ENCODE assay signal across 1 cellular context in the genomic region with DNA sequence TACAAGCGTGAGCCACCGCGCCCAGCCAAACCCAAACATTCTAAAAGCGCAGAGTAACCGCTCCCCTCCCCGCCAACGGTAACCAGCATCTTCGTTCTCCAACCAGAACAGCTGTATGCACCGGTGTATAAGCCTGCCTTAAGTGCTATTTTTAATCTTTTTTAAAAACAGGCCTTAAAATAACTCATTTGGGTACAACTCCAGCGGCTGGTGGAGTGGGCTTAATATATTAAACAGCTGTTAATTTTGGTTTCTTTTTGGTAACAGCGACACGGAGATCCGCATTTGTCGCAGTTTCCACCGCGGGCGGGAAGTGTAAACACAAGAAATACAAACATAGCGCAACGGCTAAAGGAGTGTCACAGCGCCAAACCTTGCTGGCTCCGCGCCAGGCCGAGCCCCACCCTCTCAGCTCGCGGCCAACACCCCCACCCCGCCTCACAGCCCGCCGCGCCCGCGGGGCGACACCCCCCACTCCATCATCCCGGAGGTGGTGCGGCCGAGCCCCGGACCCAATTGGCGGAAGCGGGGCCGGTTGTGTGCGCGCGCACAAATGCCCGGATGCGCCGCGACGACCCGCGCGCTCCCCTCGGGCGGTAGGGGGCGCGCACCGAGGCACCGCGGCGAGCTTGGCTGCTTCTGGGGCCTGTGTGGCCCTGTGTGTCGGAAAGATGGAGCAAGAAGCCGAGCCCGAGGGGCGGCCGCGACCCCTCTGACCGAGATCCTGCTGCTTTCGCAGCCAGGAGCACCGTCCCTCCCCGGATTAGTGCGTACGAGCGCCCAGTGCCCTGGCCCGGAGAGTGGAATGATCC.
TF ChIP-seq lines count a peak whose summit lies in the region.

A gene (plus strand): TSS at position 602 of the 812 bp plus-strand sequence. CDS start 301 bp downstream, outside the sequence.

TF ChIP-seq in HepG2, 621 proteins besides CTCF, POLR2A, EP300 and RAD21 (continued from another document and continues in another):
- TF ChIP-seq, protein P1, sequence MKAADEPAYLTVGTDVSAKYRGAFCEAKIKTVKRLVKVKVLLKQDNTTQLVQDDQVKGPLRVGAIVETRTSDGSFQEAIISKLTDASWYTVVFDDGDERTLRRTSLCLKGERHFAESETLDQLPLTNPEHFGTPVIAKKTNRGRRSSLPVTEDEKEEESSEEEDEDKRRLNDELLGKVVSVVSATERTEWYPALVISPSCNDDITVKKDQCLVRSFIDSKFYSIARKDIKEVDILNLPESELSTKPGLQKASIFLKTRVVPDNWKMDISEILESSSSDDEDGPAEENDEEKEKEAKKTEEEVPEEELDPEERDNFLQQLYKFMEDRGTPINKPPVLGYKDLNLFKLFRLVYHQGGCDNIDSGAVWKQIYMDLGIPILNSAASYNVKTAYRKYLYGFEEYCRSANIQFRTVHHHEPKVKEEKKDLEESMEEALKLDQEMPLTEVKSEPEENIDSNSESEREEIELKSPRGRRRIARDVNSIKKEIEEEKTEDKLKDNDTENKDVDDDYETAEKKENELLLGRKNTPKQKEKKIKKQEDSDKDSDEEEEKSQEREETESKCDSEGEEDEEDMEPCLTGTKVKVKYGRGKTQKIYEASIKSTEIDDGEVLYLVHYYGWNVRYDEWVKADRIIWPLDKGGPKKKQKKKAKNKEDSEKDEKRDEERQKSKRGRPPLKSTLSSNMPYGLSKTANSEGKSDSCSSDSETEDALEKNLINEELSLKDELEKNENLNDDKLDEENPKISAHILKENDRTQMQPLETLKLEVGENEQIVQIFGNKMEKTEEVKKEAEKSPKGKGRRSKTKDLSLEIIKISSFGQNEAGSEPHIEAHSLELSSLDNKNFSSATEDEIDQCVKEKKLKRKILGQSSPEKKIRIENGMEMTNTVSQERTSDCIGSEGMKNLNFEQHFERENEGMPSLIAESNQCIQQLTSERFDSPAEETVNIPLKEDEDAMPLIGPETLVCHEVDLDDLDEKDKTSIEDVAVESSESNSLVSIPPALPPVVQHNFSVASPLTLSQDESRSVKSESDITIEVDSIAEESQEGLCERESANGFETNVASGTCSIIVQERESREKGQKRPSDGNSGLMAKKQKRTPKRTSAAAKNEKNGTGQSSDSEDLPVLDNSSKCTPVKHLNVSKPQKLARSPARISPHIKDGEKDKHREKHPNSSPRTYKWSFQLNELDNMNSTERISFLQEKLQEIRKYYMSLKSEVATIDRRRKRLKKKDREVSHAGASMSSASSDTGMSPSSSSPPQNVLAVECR (CRISPR knock-in tag; IDR thresholded peaks at IDR 0.05; ENCODE audit: borderline replicate concordance): peak; percentile 50; the same call in 1 of the 2 replicates
- TF ChIP-seq, protein P2, sequence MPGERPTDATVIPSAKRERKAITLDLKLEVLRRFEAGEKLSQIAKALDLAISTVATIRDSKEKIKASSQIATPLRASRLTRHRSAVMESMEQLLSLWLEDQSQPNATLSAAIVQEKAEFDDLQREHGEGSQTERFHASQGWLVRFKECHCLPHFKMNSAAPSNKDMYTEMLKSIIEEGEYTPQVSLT (CRISPR knock-in tag; IDR thresholded peaks at IDR 0.05; ENCODE audit: borderline replicate concordance, low read depth): peak; percentile 86; the same call in 1 of the 2 replicates
- no peak for TF ChIP-seq MTF1 (CRISPR knock-in tag; IDR thresholded peaks at IDR 0.05)
- TF ChIP-seq ZFP82 (CRISPR knock-in tag; IDR thresholded peaks at IDR 0.05; ENCODE audit: borderline replicate concordance): no peak
- TF ChIP-seq STAT5B (CRISPR knock-in tag; IDR thresholded peaks at IDR 0.05): no peak
- no peak for TF ChIP-seq ZNF264 (CRISPR knock-in tag; IDR thresholded peaks at IDR 0.05)
- peak; percentile 90; the same call in 1 of the 2 replicates for TF ChIP-seq ZNF329 (CRISPR knock-in tag; IDR thresholded peaks at IDR 0.05; ENCODE audit: low read depth)
- TF ChIP-seq ZNF143 (CRISPR knock-in tag; IDR thresholded peaks at IDR 0.05): peak; percentile 37; the same call in 1 of the 2 replicates
- TF ChIP-seq HIVEP1 (CRISPR knock-in tag; IDR thresholded peaks at IDR 0.05): 0 out of 2 replicates have a peak, but pooled peaks have one; percentile 18
- TF ChIP-seq, protein P3, sequence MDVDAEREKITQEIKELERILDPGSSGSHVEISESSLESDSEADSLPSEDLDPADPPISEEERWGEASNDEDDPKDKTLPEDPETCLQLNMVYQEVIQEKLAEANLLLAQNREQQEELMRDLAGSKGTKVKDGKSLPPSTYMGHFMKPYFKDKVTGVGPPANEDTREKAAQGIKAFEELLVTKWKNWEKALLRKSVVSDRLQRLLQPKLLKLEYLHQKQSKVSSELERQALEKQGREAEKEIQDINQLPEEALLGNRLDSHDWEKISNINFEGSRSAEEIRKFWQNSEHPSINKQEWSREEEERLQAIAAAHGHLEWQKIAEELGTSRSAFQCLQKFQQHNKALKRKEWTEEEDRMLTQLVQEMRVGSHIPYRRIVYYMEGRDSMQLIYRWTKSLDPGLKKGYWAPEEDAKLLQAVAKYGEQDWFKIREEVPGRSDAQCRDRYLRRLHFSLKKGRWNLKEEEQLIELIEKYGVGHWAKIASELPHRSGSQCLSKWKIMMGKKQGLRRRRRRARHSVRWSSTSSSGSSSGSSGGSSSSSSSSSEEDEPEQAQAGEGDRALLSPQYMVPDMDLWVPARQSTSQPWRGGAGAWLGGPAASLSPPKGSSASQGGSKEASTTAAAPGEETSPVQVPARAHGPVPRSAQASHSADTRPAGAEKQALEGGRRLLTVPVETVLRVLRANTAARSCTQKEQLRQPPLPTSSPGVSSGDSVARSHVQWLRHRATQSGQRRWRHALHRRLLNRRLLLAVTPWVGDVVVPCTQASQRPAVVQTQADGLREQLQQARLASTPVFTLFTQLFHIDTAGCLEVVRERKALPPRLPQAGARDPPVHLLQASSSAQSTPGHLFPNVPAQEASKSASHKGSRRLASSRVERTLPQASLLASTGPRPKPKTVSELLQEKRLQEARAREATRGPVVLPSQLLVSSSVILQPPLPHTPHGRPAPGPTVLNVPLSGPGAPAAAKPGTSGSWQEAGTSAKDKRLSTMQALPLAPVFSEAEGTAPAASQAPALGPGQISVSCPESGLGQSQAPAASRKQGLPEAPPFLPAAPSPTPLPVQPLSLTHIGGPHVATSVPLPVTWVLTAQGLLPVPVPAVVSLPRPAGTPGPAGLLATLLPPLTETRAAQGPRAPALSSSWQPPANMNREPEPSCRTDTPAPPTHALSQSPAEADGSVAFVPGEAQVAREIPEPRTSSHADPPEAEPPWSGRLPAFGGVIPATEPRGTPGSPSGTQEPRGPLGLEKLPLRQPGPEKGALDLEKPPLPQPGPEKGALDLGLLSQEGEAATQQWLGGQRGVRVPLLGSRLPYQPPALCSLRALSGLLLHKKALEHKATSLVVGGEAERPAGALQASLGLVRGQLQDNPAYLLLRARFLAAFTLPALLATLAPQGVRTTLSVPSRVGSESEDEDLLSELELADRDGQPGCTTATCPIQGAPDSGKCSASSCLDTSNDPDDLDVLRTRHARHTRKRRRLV (CRISPR knock-in tag; IDR thresholded peaks at IDR 0.05): no peak
- TF ChIP-seq NR2C2 (CRISPR knock-in tag; IDR thresholded peaks at IDR 0.05; ENCODE audit: borderline replicate concordance): 0 out of 2 replicates have a peak, but pooled peaks have one; percentile 13
- peak; percentile 84 for TF ChIP-seq FOXA3 (CRISPR knock-in tag; IDR thresholded peaks at IDR 0.05)
- TF ChIP-seq ZNF230 (CRISPR knock-in tag; IDR thresholded peaks at IDR 0.05): peak; percentile 36; the same call in 1 of the 2 replicates
- no peak for TF ChIP-seq ZNF253 (CRISPR knock-in tag; IDR thresholded peaks at IDR 0.05; ENCODE audit: borderline replicate concordance)
- TF ChIP-seq U2AF2 (IDR thresholded peaks at IDR 0.05; ENCODE audit: low read depth, low read length): 0 out of 2 replicates have a peak, but pooled peaks have one; percentile 50
- peak; percentile 60; the same call in 1 of the 2 replicates for TF ChIP-seq ZNF782 (CRISPR knock-in tag; IDR thresholded peaks at IDR 0.05; ENCODE audit: borderline replicate concordance)
- peak; percentile 64 for TF ChIP-seq ZNF563 (CRISPR knock-in tag; IDR thresholded peaks at IDR 0.05)
- TF ChIP-seq SOX13 (IDR thresholded peaks at IDR 0.05): no peak
- peak in 1 of 2 experiments; percentile 73; a peak in 2 of 4 replicates for TF ChIP-seq SOX13 (CRISPR knock-in tag; conservative IDR thresholded peaks at IDR 0.05 in 1 of 2, IDR thresholded peaks at IDR 0.05 in 1 of 2)
- 0 out of 2 replicates have a peak, but pooled peaks have one; percentile 31 for TF ChIP-seq ESRRA (CRISPR knock-in tag; IDR thresholded peaks at IDR 0.05; ENCODE audit: low read depth)
- peak; percentile 83; the same call in 1 of the 2 replicates for TF ChIP-seq ZSCAN30 (CRISPR knock-in tag; IDR thresholded peaks at IDR 0.05)
- TF ChIP-seq EZH2 (conservative IDR thresholded peaks at IDR 0.05; ENCODE audit: low read depth, low read length): no peak
- peak; percentile 89 for TF ChIP-seq NRL (CRISPR knock-in tag; IDR thresholded peaks at IDR 0.05; ENCODE audit: borderline replicate concordance)
- peak; percentile 26; the same call in 1 of the 2 replicates for TF ChIP-seq ZNF343 (CRISPR knock-in tag; IDR thresholded peaks at IDR 0.05)
- TF ChIP-seq ZNF577 (CRISPR knock-in tag; IDR thresholded peaks at IDR 0.05; ENCODE audit: borderline replicate concordance, low read depth): no peak
- TF ChIP-seq ATAD3A (CRISPR knock-in tag; IDR thresholded peaks at IDR 0.05): no peak
- TF ChIP-seq ZNF724P (CRISPR knock-in tag; IDR thresholded peaks at IDR 0.05; ENCODE audit: borderline replicate concordance): peak; percentile 63; the same call in 1 of the 2 replicates
- no peak for TF ChIP-seq NR2F2 (IDR thresholded peaks at IDR 0.05; ENCODE audit: borderline replicate concordance, low read depth)
- TF ChIP-seq ZNF766 (CRISPR knock-in tag; IDR thresholded peaks at IDR 0.05; ENCODE audit: borderline replicate concordance): no peak
- TF ChIP-seq ZNF775 (CRISPR knock-in tag; IDR thresholded peaks at IDR 0.05; ENCODE audit: borderline replicate concordance): no peak
- 0 out of 2 replicates have a peak, but pooled peaks have one; percentile 40 for TF ChIP-seq SIN3B (IDR thresholded peaks at IDR 0.05; ENCODE audit: low read length)
- TF ChIP-seq, protein P4, sequence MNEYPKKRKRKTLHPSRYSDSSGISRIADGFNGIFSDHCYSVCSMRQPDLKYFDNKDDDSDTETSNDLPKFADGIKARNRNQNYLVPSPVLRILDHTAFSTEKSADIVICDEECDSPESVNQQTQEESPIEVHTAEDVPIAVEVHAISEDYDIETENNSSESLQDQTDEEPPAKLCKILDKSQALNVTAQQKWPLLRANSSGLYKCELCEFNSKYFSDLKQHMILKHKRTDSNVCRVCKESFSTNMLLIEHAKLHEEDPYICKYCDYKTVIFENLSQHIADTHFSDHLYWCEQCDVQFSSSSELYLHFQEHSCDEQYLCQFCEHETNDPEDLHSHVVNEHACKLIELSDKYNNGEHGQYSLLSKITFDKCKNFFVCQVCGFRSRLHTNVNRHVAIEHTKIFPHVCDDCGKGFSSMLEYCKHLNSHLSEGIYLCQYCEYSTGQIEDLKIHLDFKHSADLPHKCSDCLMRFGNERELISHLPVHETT (CRISPR knock-in tag; conservative IDR thresholded peaks at IDR 0.05): peak; percentile 96
- TF ChIP-seq, protein P5, sequence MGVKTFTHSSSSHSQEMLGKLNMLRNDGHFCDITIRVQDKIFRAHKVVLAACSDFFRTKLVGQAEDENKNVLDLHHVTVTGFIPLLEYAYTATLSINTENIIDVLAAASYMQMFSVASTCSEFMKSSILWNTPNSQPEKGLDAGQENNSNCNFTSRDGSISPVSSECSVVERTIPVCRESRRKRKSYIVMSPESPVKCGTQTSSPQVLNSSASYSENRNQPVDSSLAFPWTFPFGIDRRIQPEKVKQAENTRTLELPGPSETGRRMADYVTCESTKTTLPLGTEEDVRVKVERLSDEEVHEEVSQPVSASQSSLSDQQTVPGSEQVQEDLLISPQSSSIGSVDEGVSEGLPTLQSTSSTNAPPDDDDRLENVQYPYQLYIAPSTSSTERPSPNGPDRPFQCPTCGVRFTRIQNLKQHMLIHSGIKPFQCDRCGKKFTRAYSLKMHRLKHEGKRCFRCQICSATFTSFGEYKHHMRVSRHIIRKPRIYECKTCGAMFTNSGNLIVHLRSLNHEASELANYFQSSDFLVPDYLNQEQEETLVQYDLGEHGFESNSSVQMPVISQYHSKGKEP (CRISPR knock-in tag; IDR thresholded peaks at IDR 0.05): no peak
- TF ChIP-seq, protein P6, sequence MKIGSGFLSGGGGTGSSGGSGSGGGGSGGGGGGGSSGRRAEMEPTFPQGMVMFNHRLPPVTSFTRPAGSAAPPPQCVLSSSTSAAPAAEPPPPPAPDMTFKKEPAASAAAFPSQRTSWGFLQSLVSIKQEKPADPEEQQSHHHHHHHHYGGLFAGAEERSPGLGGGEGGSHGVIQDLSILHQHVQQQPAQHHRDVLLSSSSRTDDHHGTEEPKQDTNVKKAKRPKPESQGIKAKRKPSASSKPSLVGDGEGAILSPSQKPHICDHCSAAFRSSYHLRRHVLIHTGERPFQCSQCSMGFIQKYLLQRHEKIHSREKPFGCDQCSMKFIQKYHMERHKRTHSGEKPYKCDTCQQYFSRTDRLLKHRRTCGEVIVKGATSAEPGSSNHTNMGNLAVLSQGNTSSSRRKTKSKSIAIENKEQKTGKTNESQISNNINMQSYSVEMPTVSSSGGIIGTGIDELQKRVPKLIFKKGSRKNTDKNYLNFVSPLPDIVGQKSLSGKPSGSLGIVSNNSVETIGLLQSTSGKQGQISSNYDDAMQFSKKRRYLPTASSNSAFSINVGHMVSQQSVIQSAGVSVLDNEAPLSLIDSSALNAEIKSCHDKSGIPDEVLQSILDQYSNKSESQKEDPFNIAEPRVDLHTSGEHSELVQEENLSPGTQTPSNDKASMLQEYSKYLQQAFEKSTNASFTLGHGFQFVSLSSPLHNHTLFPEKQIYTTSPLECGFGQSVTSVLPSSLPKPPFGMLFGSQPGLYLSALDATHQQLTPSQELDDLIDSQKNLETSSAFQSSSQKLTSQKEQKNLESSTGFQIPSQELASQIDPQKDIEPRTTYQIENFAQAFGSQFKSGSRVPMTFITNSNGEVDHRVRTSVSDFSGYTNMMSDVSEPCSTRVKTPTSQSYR (CRISPR knock-in tag; IDR thresholded peaks at IDR 0.05; ENCODE audit: borderline replicate concordance): no peak; the same call in 1 of the 2 replicates
- TF ChIP-seq HNF4A (CRISPR knock-in tag; IDR thresholded peaks at IDR 0.05): no peak
- TF ChIP-seq ZSCAN29 (CRISPR knock-in tag; conservative IDR thresholded peaks at IDR 0.05): peak; percentile 76; the same call in 1 of the 2 replicates
- TF ChIP-seq ZNF101 (CRISPR knock-in tag; IDR thresholded peaks at IDR 0.05; ENCODE audit: borderline replicate concordance, low read depth): no peak
- TF ChIP-seq EEA1 (CRISPR knock-in tag; IDR thresholded peaks at IDR 0.05; ENCODE audit: borderline replicate concordance): no peak
- no peak for TF ChIP-seq JARID2 (CRISPR knock-in tag; IDR thresholded peaks at IDR 0.05; ENCODE audit: insufficient replicate concordance)
- no peak; the same call in 1 of the 2 replicates for TF ChIP-seq ZNF558 (CRISPR knock-in tag; IDR thresholded peaks at IDR 0.05; ENCODE audit: borderline replicate concordance)
- TF ChIP-seq MYC (CRISPR knock-in tag; IDR thresholded peaks at IDR 0.05; ENCODE audit: borderline replicate concordance): peak; percentile 68
- TF ChIP-seq TCF7 (IDR thresholded peaks at IDR 0.05; ENCODE audit: low read depth): peak; percentile 33; the same call in 1 of the 2 replicates
- peak; percentile 80 for TF ChIP-seq ASH2L (IDR thresholded peaks at IDR 0.05; ENCODE audit: insufficient read length, low read depth, low read length)
- TF ChIP-seq PAF1 (CRISPR knock-in tag; IDR thresholded peaks at IDR 0.05): no peak
- no peak for TF ChIP-seq ZNF30 (CRISPR knock-in tag; IDR thresholded peaks at IDR 0.05)
- no peak; the same call in none of the 2 replicates for TF ChIP-seq IRF2 (CRISPR knock-in tag; IDR thresholded peaks at IDR 0.05)
